ENCODE assay signal across 9 cellular contexts in the genomic region with DNA sequence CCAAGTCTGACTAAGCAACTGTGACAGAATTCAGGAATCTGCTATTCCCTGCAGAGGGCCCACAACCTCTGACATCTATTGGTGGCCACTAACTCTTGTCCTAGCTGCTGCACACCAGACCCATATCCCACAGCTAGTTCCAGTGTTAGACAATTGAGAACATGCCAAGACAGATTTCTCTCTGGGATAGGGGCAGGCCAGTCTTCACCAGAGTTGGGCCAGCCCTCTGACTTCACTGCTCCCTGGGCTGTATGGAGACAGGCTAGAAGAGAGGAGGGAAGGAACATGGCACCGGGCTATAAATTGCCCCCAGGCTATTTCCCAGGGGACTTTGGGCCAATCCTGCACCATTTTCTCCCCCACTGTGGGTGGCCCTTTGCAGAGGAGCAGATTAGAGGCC.
"Had no signal": no experiment of that assay in that cellular context is flagged by ENCODE, and none has a peak within 500 bp of the region (broad histone marks: within the 10 kb centered on the region; RNA-seq: fewer than 3 reads in every experiment).

No MANE protein-coding gene starts in this region.

- H3K27ac Mint-ChIP-seq: HFFc6, IgD-negative memory B cell had no signal

- DNase-seq: GM23248, GOT3, H7, HFFc6 had no signal

- H3K27me3 Mint-ChIP-seq: IgD-negative memory B cell had no signal

- H2AFZ ChIP-seq: GM23248 had no signal

- H3K36me3 ChIP-seq: HAP-1 had no signal

- H3K4me1 Mint-ChIP-seq: IgD-negative memory B cell had no signal

- ATAC-seq: HCT116, HepG2 had no signal

- H3K27ac ChIP-seq: GM23248, HL-60 had no signal

- H3K9me3 ChIP-seq: HAP-1 had no signal

- H3K4me1 ChIP-seq: HAP-1 had no signal

- H3K4me3 Mint-ChIP-seq: HFFc6, IgD-negative memory B cell had no signal

- H3K4me3 ChIP-seq: GM23248, HAP-1 had no signal

- H3K9me3 Mint-ChIP-seq: HFFc6, IgD-negative memory B cell had no signal
